Comparison of ENCODE assay signal across 26 cellular contexts in genomic region chr14:69861170-69861569, GRCh38. TPM values are rescaled to one million over a fixed set of nuclear protein-coding genes. Genes with fewer than 3 reads are reported as not detected.
"Had no signal": no experiment of that assay in that cellular context is flagged by ENCODE, and none has a peak within 500 bp of the region (broad histone marks: within the 10 kb centered on the region; RNA-seq: fewer than 3 reads in every experiment).

No MANE protein-coding gene starts in this region.

- H3K4me3 Mint-ChIP-seq: IgD-negative memory B cell had no signal

- H3K9me3 ChIP-seq: SJSA1 had no signal

- H3K4me2 ChIP-seq: KMS-11 had no signal

- H3K4me1 ChIP-seq: SJSA1 had no signal

- DNase-seq: Kasumi-1, MV-4-11, NCI-H1048, NCI-H1105, NCI-H1417, NCI-H1436 treated with DMSO at 0.1 percent for 48 hours, NCI-H1694, NCI-H1930, NCI-H2081, NCI-H2171, NCI-H226, NCI-H446, NCI-H510A, NCI-H524 treated with DMSO at 0.1 percent for 48 hours, NCI-H69, NCI-H774, Right ventricle myocardium superior, RPMI8226, SIG-M5 had no signal

- H3K36me3 ChIP-seq: SJSA1 had no signal

- H3K9ac ChIP-seq: KMS-11 had no signal

- H3K27ac Mint-ChIP-seq: IgD-negative memory B cell had no signal

- H3K27me3 ChIP-seq: SJSA1 had no signal

- H3K4me1 Mint-ChIP-seq: IgD-negative memory B cell had no signal

- H3K4me3 ChIP-seq: K562, SJSA1, SK-N-MC had no signal

- H3K36me3 Mint-ChIP-seq: IgD-negative memory B cell had no signal

- ATAC-seq: K562 had no signal

- H3K27ac ChIP-seq: KMS-11, SJSA1, SK-N-MC had no signal

- FAIRE-seq: K562, RCC 7860 had no signal

RNA-seq across cellular contexts. Expression of gene SMOC1, which starts 18.0 kb away (rescaled TPM):
- total RNA-seq: HT-29, SJSA1 had no signal
